In genomic region chr2:175557810-175558377, GRCh38 we compare ENCODE assay signal across 1 cellular context.
TF ChIP-seq lines count a peak whose summit lies in the region.

No MANE protein-coding gene starts in this region.

TF ChIP-seq in GM23338, 12 proteins besides CTCF, POLR2A, EP300 and RAD21 (continued from another document):
- no peak for TF ChIP-seq ZNF462 (CRISPR knock-in tag; IDR thresholded peaks at IDR 0.05)
